ENCODE assay signal across 8 cellular contexts in the genomic region with DNA sequence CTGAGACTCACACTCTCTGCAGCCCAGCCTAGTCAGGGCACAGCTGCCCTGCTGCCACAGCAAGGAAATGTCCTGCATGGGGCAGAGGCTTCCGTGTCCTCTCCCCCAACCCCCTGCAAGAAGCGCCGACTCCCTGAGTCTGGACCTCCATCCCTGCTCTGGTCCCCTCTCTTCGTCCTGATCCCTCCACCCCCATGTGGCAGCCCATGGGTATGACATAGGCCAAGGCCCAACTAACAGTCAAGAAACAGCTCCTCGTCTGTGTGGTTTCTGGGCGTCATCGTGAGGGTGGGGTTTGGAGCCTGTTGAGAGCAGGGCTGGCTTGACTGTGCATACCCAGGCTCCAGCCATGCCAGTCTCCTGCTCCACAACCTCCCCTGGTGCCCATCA. TPM values are rescaled to one million over a fixed set of nuclear protein-coding genes. Genes with fewer than 3 reads are reported as not detected.
DNase-seq lines count a peak whose midpoint lies in the region; ATAC-seq and TF ChIP-seq lines count a peak whose summit lies in the region.

No MANE protein-coding gene starts in this region.

- H3K4me3 Mint-ChIP-seq in effector memory CD8-positive, alpha-beta T cell: peak overlapping the region in 1 of 2 donors; percentile 33
- H3K4me3 Mint-ChIP-seq in stimulated activated naive CD8-positive, alpha-beta T cell treated with anti-CD3 and anti-CD28 coated beads, Interleukin-15, amount 100 ng/mL, for 72 hours: no peak overlapping the region

- H3K9me3 ChIP-seq in BE2C: no peaks in the 10 kb centered on the region

- H3K27me3 Mint-ChIP-seq in effector memory CD8-positive, alpha-beta T cell: no peaks in the 10 kb centered on the region
- no peaks in the 10 kb centered on the region for H3K27me3 Mint-ChIP-seq in stimulated activated naive CD8-positive, alpha-beta T cell treated with anti-CD3 and anti-CD28 coated beads, Interleukin-15, amount 100 ng/mL, for 72 hours

- no peak overlapping the region for H3K4me3 ChIP-seq in BE2C (ENCODE audit: low read depth, low read length)

- no peaks in the 10 kb centered on the region for H3K9me3 Mint-ChIP-seq in effector memory CD8-positive, alpha-beta T cell
- H3K9me3 Mint-ChIP-seq in stimulated activated naive CD8-positive, alpha-beta T cell treated with anti-CD3 and anti-CD28 coated beads, Interleukin-15, amount 100 ng/mL, for 72 hours: no peaks in the 10 kb centered on the region

- H3K4me1 ChIP-seq in BE2C: no peaks in the 10 kb centered on the region

- no peaks in the 10 kb centered on the region for H3K36me3 ChIP-seq in BE2C

- H3K4me1 Mint-ChIP-seq in effector memory CD8-positive, alpha-beta T cell (ENCODE audit: low read depth in 2 of 2): peaks cover 12 to 25% of the 10 kb centered on the region in 2 donors
- H3K4me1 Mint-ChIP-seq in stimulated activated naive CD8-positive, alpha-beta T cell treated with anti-CD3 and anti-CD28 coated beads, Interleukin-15, amount 100 ng/mL, for 72 hours: no peaks in the 10 kb centered on the region

- TF ChIP-seq CTCF in BE2C (IDR thresholded peaks at IDR 0.05; ENCODE audit: low read depth, low read length): peak; percentile 15; the same call in 1 of the 2 replicates

- no peaks in the 10 kb centered on the region for H3K36me3 Mint-ChIP-seq in effector memory CD8-positive, alpha-beta T cell (ENCODE audit: insufficient read depth)

- peak overlapping the region in 1 of 2 donors; percentile 49 for H3K27ac Mint-ChIP-seq in effector memory CD8-positive, alpha-beta T cell
- H3K27ac Mint-ChIP-seq in stimulated activated naive CD8-positive, alpha-beta T cell treated with anti-CD3 and anti-CD28 coated beads, Interleukin-15, amount 100 ng/mL, for 72 hours: no peak overlapping the region

- DNase-seq in BE2C (no peak), RPMI8226 (peak; percentile 70), glomerular visceral epithelial cell (ENCODE audit: extremely low spot score) (no peak), NCI-H1092 (lab: John Stamatoyannopoulos, UW) (no peak)
- peak; percentile 43 to 52 (median 45) for DNase-seq in effector memory CD8-positive, alpha-beta T cell
- DNase-seq in stimulated activated naive CD8-positive, alpha-beta T cell treated with anti-CD3 and anti-CD28 coated beads, Interleukin-15, amount 100 ng/mL, for 72 hours: no peak

- ATAC-seq in GM19351 (IDR thresholded peaks at IDR 0.05; ENCODE audit: unreplicated experiment): peak; percentile 80
- peak; percentile 91 for ATAC-seq in effector memory CD8-positive, alpha-beta T cell (replicated peaks)
- ATAC-seq in stimulated activated naive CD8-positive, alpha-beta T cell treated with anti-CD3 and anti-CD28 coated beads, Interleukin-15, amount 100 ng/mL, for 72 hours: peak; percentile 67
- no peak for ATAC-seq in GM21528 (IDR thresholded peaks at IDR 0.05; ENCODE audit: low FRiP score, unreplicated experiment)

- no peaks in the 10 kb centered on the region for H3K27me3 ChIP-seq in BE2C

RNA-seq across cellular contexts. Expression of a gene that starts 19.5 kb away (rescaled TPM):
- 7.5 TPM for polyA plus RNA-seq in BE2C (2012; ENCODE audit: insufficient read depth, insufficient read length, low read depth)

Comparison
In these comparisons a context has a peak if more than half of its experiments do, and no peak if none do; other contexts are left out.
1. DNase-seq: peak in RPMI8226 (single experiment) and effector memory CD8-positive, alpha-beta T cell (3 of 3); none in BE2C (single experiment), stimulated activated naive CD8-positive, alpha-beta T cell treated with anti-CD3 and anti-CD28 coated beads, Interleukin-15, amount 100 ng/mL, for 72 hours (0 of 2), glomerular visceral epithelial cell (single experiment) and NCI-H1092 (single experiment).